In genomic region chr15:88586401-88587162, GRCh38 we compare ENCODE assay signal across 18 cellular contexts. TPM values are rescaled to one million over a fixed set of nuclear protein-coding genes. Genes with fewer than 3 reads are reported as not detected.
DNase-seq lines count a peak whose midpoint lies in the region; ATAC-seq and TF ChIP-seq lines count a peak whose summit lies in the region.
"Had no signal": no experiment of that assay in that cellular context is flagged by ENCODE, and none has a peak within 500 bp of the region (broad histone marks: within the 10 kb centered on the region; RNA-seq: fewer than 3 reads in every experiment).

No MANE protein-coding gene starts in this region.

- no peaks in the 10 kb centered on the region for H3K9me1 ChIP-seq in IMR-90 (ENCODE audit: insufficient read depth, low read length)

- H2BK15ac ChIP-seq in IMR-90 (ENCODE audit: low read depth, low read length) = no peak overlapping the region

- no peak overlapping the region for H3K27ac ChIP-seq in IMR-90 (ENCODE audit: insufficient read depth, low read length)
- H3K27ac ChIP-seq in CD8-positive, alpha-beta memory T cell (ENCODE audit: low read depth, low read length) = no peak overlapping the region
- H3K27ac ChIP-seq: Peyer's patch, spleen, WERI-Rb-1 had no signal

- H4K20me1 ChIP-seq in IMR-90 (ENCODE audit: insufficient read depth, low read length) = no peaks in the 10 kb centered on the region

- H3K27me3 Mint-ChIP-seq in Caco-2 (ENCODE audit: insufficient read depth, unreplicated experiment) = peaks cover 3% of the 10 kb centered on the region
- peaks cover 0 to 8% of the 10 kb centered on the region in 2 donors for H3K27me3 Mint-ChIP-seq in CD8-positive, alpha-beta memory T cell
- H3K27me3 Mint-ChIP-seq: progenitor cell of endocrine pancreas had no signal

- H3K23ac ChIP-seq in IMR-90 (ENCODE audit: low read depth, low read length) = no peak overlapping the region

- H2AFZ ChIP-seq in IMR-90 (replicated peaks; ENCODE audit: low read length, poor library complexity) = no peak overlapping the region

- H3K36me3 ChIP-seq in IMR-90 (ENCODE audit: control insufficient read depth, insufficient read depth, low read length) (no peaks in the 10 kb centered on the region), Caco-2 (ENCODE audit: control insufficient read depth, insufficient read depth, low read length) (no peaks in the 10 kb centered on the region)
- H3K36me3 ChIP-seq in CD8-positive, alpha-beta memory T cell (ENCODE audit: insufficient read depth, low read length) = no peaks in the 10 kb centered on the region
- H3K36me3 ChIP-seq: Peyer's patch, spleen, WERI-Rb-1 had no signal

- intact Hi-C loops in IMR-90 (cut with micrococcal nuclease) = no loop called here
- intact Hi-C loops in Caco-2 (cut with micrococcal nuclease; ENCODE audit: unreplicated experiment) = no loop called here

- H3K4ac ChIP-seq in IMR-90 (ENCODE audit: low read depth, low read length) = no peak overlapping the region

- no peaks in the 10 kb centered on the region for H3K4me1 Mint-ChIP-seq in Caco-2 (ENCODE audit: low read depth, unreplicated experiment)
- no peaks in the 10 kb centered on the region for H3K4me1 Mint-ChIP-seq in CD8-positive, alpha-beta memory T cell
- H3K4me1 Mint-ChIP-seq: memory B cell had no signal

- H4K5ac ChIP-seq in IMR-90 (ENCODE audit: low read depth, low read length) = no peak overlapping the region

- no peak overlapping the region for H3K4me3 Mint-ChIP-seq in Caco-2 (ENCODE audit: unreplicated experiment)
- no peak overlapping the region for H3K4me3 Mint-ChIP-seq in CD8-positive, alpha-beta memory T cell
- H3K4me3 Mint-ChIP-seq: activated T-helper 1 cell treated with anti-CD3 and anti-CD28 coated beads, Interleukin-12 subunit alpha, Interleukin-12 subunit beta, Interleukin-2, Interleukin-4 antibody, amounts not matched to agents 30 ng/mL and 10 ng/mL and 1 ng/mL, durations not matched to agents 14 hours and 24 hours and 36 hours; memory B cell; natural killer cell treated with Interleukin-12 subunit alpha and Interleukin-12 subunit beta and Interleukin-15 and Interleukin-18, amount 100 ng/mL, for 72 hours had no signal

- no peak overlapping the region for H2BK20ac ChIP-seq in IMR-90 (ENCODE audit: low read depth, low read length)

- ATAC-seq in IMR-90 (ENCODE audit: low read depth) = no peak
- ATAC-seq in activated naive CD4-positive, alpha-beta T cell treated with anti-CD3 and anti-CD28 coated beads, Interleukin-2, amount 50 U/mL, for 72 hours = no peak
- ATAC-seq: natural killer cell treated with Interleukin-12 subunit alpha and Interleukin-12 subunit beta and Interleukin-15 and Interleukin-18, amount 100 ng/mL, for 72 hours; stimulated activated naive CD8-positive, alpha-beta T cell treated with anti-CD3 and anti-CD28 coated beads, Interleukin-15, Interleukin-2, amounts not matched to agents 100 U/mL and 50 U/mL, for 24 hours had no signal

- WGBS in IMR-90 (ENCODE audit: extremely low coverage in 2 of 2, insufficient read length in 1 of 2), 2 experiments = no CpG with 5 or more reads among the region's 4 CpGs

- H3K27me3 ChIP-seq in IMR-90 (ENCODE audit: control insufficient read depth, insufficient read depth, low read length) (no peaks in the 10 kb centered on the region), Caco-2 (replicated peaks; ENCODE audit: control insufficient read depth, insufficient read depth, low read length) (no peaks in the 10 kb centered on the region)
- no peaks in the 10 kb centered on the region for H3K27me3 ChIP-seq in CD8-positive, alpha-beta memory T cell (ENCODE audit: insufficient read depth, low read length, poor library complexity, severe bottlenecking)
- H3K27me3 ChIP-seq: Peyer's patch, spleen had no signal

- H3K9me3 Mint-ChIP-seq in Caco-2 (ENCODE audit: unreplicated experiment) = no peaks in the 10 kb centered on the region
- H3K9me3 Mint-ChIP-seq in activated naive CD4-positive, alpha-beta T cell treated with anti-CD3 and anti-CD28 coated beads, Interleukin-2, amount 50 U/mL, for 72 hours = no peaks in the 10 kb centered on the region
- peaks cover 0 to 2% (median 0%) of the 10 kb centered on the region in 5 donors for H3K9me3 Mint-ChIP-seq in CD8-positive, alpha-beta memory T cell
- H3K9me3 Mint-ChIP-seq: activated T-helper 1 cell treated with anti-CD3 and anti-CD28 coated beads, Interleukin-12 subunit alpha, Interleukin-12 subunit beta, Interleukin-2, Interleukin-4 antibody, amounts not matched to agents 30 ng/mL and 10 ng/mL and 1 ng/mL, durations not matched to agents 14 hours and 24 hours and 36 hours; memory B cell; natural killer cell treated with Interleukin-12 subunit alpha and Interleukin-12 subunit beta and Interleukin-15 and Interleukin-18, amount 100 ng/mL, for 72 hours had no signal

- H2BK120ac ChIP-seq in IMR-90 (ENCODE audit: low read depth, low read length) = no peak overlapping the region

- CTCF ChIA-PET in IMR-90 (lab: Yijun Ruan, JAX) = no interaction called here
- CTCF ChIA-PET in Caco-2 (lab: Charles Lee) = no interaction called here
- CTCF ChIA-PET in CD8-positive, alpha-beta memory T cell (lab: Charles Lee) = no interaction called here

- H3K14ac ChIP-seq in IMR-90 (replicated peaks; ENCODE audit: low read depth, low read length) = no peak overlapping the region

- no peaks in the 10 kb centered on the region for H3K79me1 ChIP-seq in IMR-90 (ENCODE audit: low read depth in 1 of 2, low read length in 2 of 2)

- H2AK5ac ChIP-seq in IMR-90 (ENCODE audit: low read depth, low read length) = no peak overlapping the region

- no peak overlapping the region for H3K4me2 ChIP-seq in IMR-90 (ENCODE audit: low read depth, low read length)

- H3K56ac ChIP-seq in IMR-90 (ENCODE audit: extremely low read depth, insufficient read depth, low read length) = no peak overlapping the region

- dilution Hi-C loops in IMR-90 (cut with HindIII; ENCODE audit: low sequenced_read_pairs, unreplicated experiment) = no loop called here

- no peak overlapping the region for H4K91ac ChIP-seq in IMR-90 (ENCODE audit: insufficient read depth, low read depth, low read length)

- no peak overlapping the region for H3K27ac Mint-ChIP-seq in Caco-2 (ENCODE audit: unreplicated experiment)
- no peak overlapping the region for H3K27ac Mint-ChIP-seq in activated naive CD4-positive, alpha-beta T cell treated with anti-CD3 and anti-CD28 coated beads, Interleukin-2, amount 50 U/mL, for 72 hours
- no peak overlapping the region for H3K27ac Mint-ChIP-seq in CD8-positive, alpha-beta memory T cell
- H3K27ac Mint-ChIP-seq: activated T-helper 1 cell treated with anti-CD3 and anti-CD28 coated beads, Interleukin-12 subunit alpha, Interleukin-12 subunit beta, Interleukin-2, Interleukin-4 antibody, amounts not matched to agents 30 ng/mL and 10 ng/mL and 1 ng/mL, durations not matched to agents 14 hours and 24 hours and 36 hours; memory B cell; natural killer cell treated with Interleukin-12 subunit alpha and Interleukin-12 subunit beta and Interleukin-15 and Interleukin-18, amount 100 ng/mL, for 72 hours; progenitor cell of endocrine pancreas had no signal

- no peaks in the 10 kb centered on the region for H3K36me3 Mint-ChIP-seq in Caco-2 (ENCODE audit: insufficient read depth, unreplicated experiment)
- H3K36me3 Mint-ChIP-seq in activated naive CD4-positive, alpha-beta T cell treated with anti-CD3 and anti-CD28 coated beads, Interleukin-2, amount 50 U/mL, for 72 hours = no peaks in the 10 kb centered on the region
- H3K36me3 Mint-ChIP-seq in CD8-positive, alpha-beta memory T cell = no peaks in the 10 kb centered on the region
- H3K36me3 Mint-ChIP-seq: natural killer cell treated with Interleukin-12 subunit alpha and Interleukin-12 subunit beta and Interleukin-15 and Interleukin-18, amount 100 ng/mL, for 72 hours had no signal

- H3K4me1 ChIP-seq in IMR-90 (ENCODE audit: control insufficient read depth, insufficient read depth, low read length) (no peaks in the 10 kb centered on the region), Caco-2 (no peaks in the 10 kb centered on the region)
- H3K4me1 ChIP-seq in CD8-positive, alpha-beta memory T cell (ENCODE audit: insufficient read depth, low read length) = no peaks in the 10 kb centered on the region
- H3K4me1 ChIP-seq: Peyer's patch, spleen had no signal

- no peak for TF ChIP-seq RAD21 in IMR-90 (IDR thresholded peaks at IDR 0.05; ENCODE audit: low read length)

- in situ Hi-C loops in ACHN (cut with HindIII; ENCODE audit: low pct_ligation_motif_present, low pct_unique_long_range_greater_than_20kb, low sequenced_read_pairs) (no loop called here), IMR-90 (cut with MboI; ENCODE audit: low sequenced_read_pairs) (no loop called here)

- no peak overlapping the region for H3K9ac ChIP-seq in IMR-90 (ENCODE audit: low read depth, low read length)

- TF ChIP-seq POLR2A in IMR-90 (IDR thresholded peaks at IDR 0.05; ENCODE audit: low read depth, low read length) = no peak

- POLR2A ChIA-PET in IMR-90 (lab: Charles Lee; ENCODE audit: unreplicated experiment) = no interaction called here
- POLR2A ChIA-PET in Caco-2 (lab: Charles Lee) = no interaction called here
- POLR2A ChIA-PET in CD8-positive, alpha-beta memory T cell (lab: Charles Lee) = no interaction called here

- no peaks in the 10 kb centered on the region for H3K9me3 ChIP-seq in IMR-90 (ENCODE audit: control insufficient read depth, insufficient read depth, low read length)
- H3K9me3 ChIP-seq in Caco-2 = 0 out of 2 replicates have a peak, but pooled peaks cover 3% of the 10 kb centered on the region
- H3K9me3 ChIP-seq in CD8-positive, alpha-beta memory T cell (ENCODE audit: low read length) = no peaks in the 10 kb centered on the region
- H3K9me3 ChIP-seq: Peyer's patch had no signal

- no peak overlapping the region for H2AK9ac ChIP-seq in IMR-90 (replicated peaks; ENCODE audit: low read depth, low read length, poor library complexity)

- no peak overlapping the region for H3K4me3 ChIP-seq in IMR-90 (ENCODE audit: insufficient read depth, low read depth, low read length)
- H3K4me3 ChIP-seq in Caco-2 (ENCODE audit: low read depth, low read length) = no peak overlapping the region
- no peak overlapping the region for H3K4me3 ChIP-seq in CD8-positive, alpha-beta memory T cell (ENCODE audit: low read length)
- H3K4me3 ChIP-seq: Peyer's patch, spleen had no signal

- H4K8ac ChIP-seq in IMR-90 (ENCODE audit: low read depth in 2 of 2, low read length in 2 of 2) = no peak overlapping the region

- TF ChIP-seq CTCF in IMR-90 (conservative IDR thresholded peaks at IDR 0.05; ENCODE audit: low read depth, low read length) (no peak), Caco-2 (IDR thresholded peaks at IDR 0.05; ENCODE audit: insufficient read depth in 1 of 2, low read depth in 1 of 2, low read length in 1 of 2, severe bottlenecking in 1 of 2, unreplicated experiment in 1 of 2) (no peak)

- H2BK5ac ChIP-seq in IMR-90 (ENCODE audit: low read depth, low read length, poor library complexity, severe bottlenecking) = no peak overlapping the region

- H3K18ac ChIP-seq in IMR-90 (ENCODE audit: low read depth, low read length) = no peak overlapping the region

- DNase-seq in ACHN = peak; percentile 23
- DNase-seq in IMR-90 = peak; percentile 12
- peak; percentile 54 for DNase-seq in T1000 (lab: John Stamatoyannopoulos, UW)
- DNase-seq in foreskin melanocyte = peak; percentile 60
- DNase-seq in stimulated activated naive CD4-positive, alpha-beta T cell (lab: John Stamatoyannopoulos, UW) = no peak
- no peak for DNase-seq in Caco-2
- DNase-seq in activated naive CD4-positive, alpha-beta T cell treated with anti-CD3 and anti-CD28 coated beads, Interleukin-2, amount 50 U/mL, for 72 hours (ENCODE audit: low spot score in 2 of 2) = no peak
- DNase-seq in CD8-positive, alpha-beta memory T cell = no peak
- DNase-seq: NCI-H1694 treated with DMSO at 0.1 percent for 48 hours; NCI-H526; Peyer's patch; spleen; stimulated activated naive CD8-positive, alpha-beta T cell treated with anti-CD3 and anti-CD28 coated beads, Interleukin-15, Interleukin-2, amounts not matched to agents 100 U/mL and 50 U/mL, for 24 hours; WERI-Rb-1 had no signal

- BruUV-seq in IMR-90 (replicated peaks; lab: Mats Ljungman, UMichigan) (no TSS peak), Caco-2 (replicated peaks; lab: Mats Ljungman, UMichigan) (no TSS peak)

RNA-seq across cellular contexts. Expression of gene AEN, which starts 34.6 kb away (rescaled TPM):
- total RNA-seq in IMR-90 (2012; rRNA removed) (85.5 and 91.4 TPM in 2 replicates), Caco-2 (2022) (28.7 and 33.2 TPM in 2 replicates)
- polyA plus RNA-seq in IMR-90 (2012; rRNA removed) = 48.6 and 55.4 TPM in 2 replicates
- 28.8 and 37.7 TPM in 2 replicates for polyA plus RNA-seq in IMR-90 (2012; cell fraction: cytosol; rRNA removed)
- polyA plus RNA-seq in IMR-90 (2012; cell fraction: nucleus; rRNA removed; ENCODE audit: low replicate concordance) = 139 and 157 TPM in 2 replicates
- 100 to 1,000 TPM in 1 of 2 donors, 10 to 100 TPM in 1; 24.2 to 122 TPM for total RNA-seq in activated naive CD4-positive, alpha-beta T cell treated with anti-CD3 and anti-CD28 coated beads, Interleukin-2, amount 50 U/mL, for 72 hours
- total RNA-seq in CD8-positive, alpha-beta memory T cell = 100 to 1,000 TPM; 109 TPM
- polyA plus RNA-seq in CD8-positive, alpha-beta memory T cell = 22.8 TPM

RNA-seq across cellular contexts. Expression of gene DET1, which starts 40.1 kb away (rescaled TPM):
- total RNA-seq in IMR-90 (2012; rRNA removed) (8.6 and 9.1 TPM in 2 replicates), Caco-2 (2022) (2.0 and 3.7 TPM in 2 replicates)
- 5.3 and 5.6 TPM in 2 replicates for polyA plus RNA-seq in IMR-90 (2012; rRNA removed)
- 2.5 and 3.8 TPM in 2 replicates for polyA plus RNA-seq in IMR-90 (2012; cell fraction: cytosol; rRNA removed)
- 4.7 and 12.4 TPM in 2 replicates for polyA plus RNA-seq in IMR-90 (2012; cell fraction: nucleus; rRNA removed; ENCODE audit: low replicate concordance)
- 1 to 10 TPM; 1.3 to 4.0 TPM for total RNA-seq in activated naive CD4-positive, alpha-beta T cell treated with anti-CD3 and anti-CD28 coated beads, Interleukin-2, amount 50 U/mL, for 72 hours
- total RNA-seq in CD8-positive, alpha-beta memory T cell = 1 to 10 TPM; 1.8 to 2.8 TPM
- 1.4 TPM for polyA plus RNA-seq in CD8-positive, alpha-beta memory T cell

RNA-seq across cellular contexts. Expression of gene ISG20, which starts 52.2 kb away (rescaled TPM):
- 0.72 and 1.1 TPM in 2 replicates for total RNA-seq in IMR-90 (2012; rRNA removed)
- polyA plus RNA-seq in IMR-90 (2012; rRNA removed) = 1.2 and 3.1 TPM in 2 replicates
- polyA plus RNA-seq in IMR-90 (2012; cell fraction: cytosol; rRNA removed) = 1.7 and 3.0 TPM in 2 replicates
- polyA plus RNA-seq in IMR-90 (2012; cell fraction: nucleus; rRNA removed; ENCODE audit: low replicate concordance) = 3.5 and 5.7 TPM in 2 replicates
- total RNA-seq in Caco-2 (2022) = 6.4 and 7.7 TPM in 2 replicates
- total RNA-seq in activated naive CD4-positive, alpha-beta T cell treated with anti-CD3 and anti-CD28 coated beads, Interleukin-2, amount 50 U/mL, for 72 hours = 100 to 1,000 TPM in 1 of 2 donors, 10 to 100 TPM in 1; 53.9 to 118 TPM
- total RNA-seq in CD8-positive, alpha-beta memory T cell = 10 to 100 TPM; 22.5 to 27.2 TPM
- polyA plus RNA-seq in CD8-positive, alpha-beta memory T cell = 572 TPM

Comparison
In these comparisons a context has a peak if more than half of its experiments do, and no peak if none do; other contexts are left out.
1. DNase-seq: peak in ACHN (single experiment), IMR-90 (single experiment), T1000 (single experiment) and foreskin melanocyte (single experiment); none in stimulated activated naive CD4-positive, alpha-beta T cell (0 of 6), Caco-2 (0 of 2), activated naive CD4-positive, alpha-beta T cell treated with anti-CD3 and anti-CD28 coated beads, Interleukin-2, amount 50 U/mL, for 72 hours (0 of 2) and CD8-positive, alpha-beta memory T cell (0 of 5).